26 cellular contexts compared by ENCODE assay signal in genomic region chr18:75429975-75430374, GRCh38. TPM values are rescaled to one million over a fixed set of nuclear protein-coding genes. Genes with fewer than 3 reads are reported as not detected.
DNase-seq lines count a peak whose midpoint lies in the region; ATAC-seq, FAIRE-seq and TF ChIP-seq lines count a peak whose summit lies in the region.
"Had no signal": no experiment of that assay in that cellular context is flagged by ENCODE, and none has a peak within 500 bp of the region (broad histone marks: within the 10 kb centered on the region; RNA-seq: fewer than 3 reads in every experiment).

No MANE protein-coding gene starts in this region.

- no peaks in the 10 kb centered on the region for H3K36me3 Mint-ChIP-seq in stimulated activated memory B cell treated with anti-CD40 and anti-IgM and Interleukin-4, amounts not matched to agents 10 μg/mL and 1 μg/mL and 100 μg/mL, for 72 hours
- H3K36me3 Mint-ChIP-seq in endodermal cell (ENCODE audit: low read depth): no peaks in the 10 kb centered on the region
- H3K36me3 Mint-ChIP-seq: CD14-positive monocyte, T-cell had no signal

- H3K9ac ChIP-seq in HCT116 (ENCODE audit: low read length) (no peak overlapping the region), endodermal cell (ENCODE audit: extremely low read depth, low read length, poor library complexity, severe bottlenecking) (no peak overlapping the region)
- H3K9ac ChIP-seq: SK-N-SH had no signal

- H3K4me1 Mint-ChIP-seq in stimulated activated memory B cell treated with anti-CD40 and anti-IgM and Interleukin-4, amounts not matched to agents 10 μg/mL and 1 μg/mL and 100 μg/mL, for 72 hours: no peaks in the 10 kb centered on the region
- peaks cover 4% of the 10 kb centered on the region for H3K4me1 Mint-ChIP-seq in endodermal cell
- H3K4me1 Mint-ChIP-seq: CD14-positive monocyte, T-cell had no signal

- no peak overlapping the region for H3K27ac Mint-ChIP-seq in stimulated activated memory B cell treated with anti-CD40 and anti-IgM and Interleukin-4, amounts not matched to agents 10 μg/mL and 1 μg/mL and 100 μg/mL, for 72 hours
- no peak overlapping the region for H3K27ac Mint-ChIP-seq in endodermal cell
- H3K27ac Mint-ChIP-seq: CD14-positive monocyte, T-cell had no signal

- H3K4me3 ChIP-seq in HCT116 (replicated peaks in 1 of 2; ENCODE audit: low read depth in 1 of 2, low read length in 2 of 2) (no peak overlapping the region), endodermal cell (ENCODE audit: low read length) (no peak overlapping the region)
- H3K4me3 ChIP-seq: GM12878 had no signal

- H3K27me3 Mint-ChIP-seq in stimulated activated memory B cell treated with anti-CD40 and anti-IgM and Interleukin-4, amounts not matched to agents 10 μg/mL and 1 μg/mL and 100 μg/mL, for 72 hours: peaks cover 25% of the 10 kb centered on the region
- H3K27me3 Mint-ChIP-seq in endodermal cell (ENCODE audit: insufficient read depth): peaks cover 9% of the 10 kb centered on the region

- H3K4me2 ChIP-seq in HCT116 (ENCODE audit: low read length): peak overlapping the region; percentile 13
- H3K4me2 ChIP-seq: SK-N-SH had no signal

- no peaks in the 10 kb centered on the region for H4K20me1 ChIP-seq in HCT116 (ENCODE audit: insufficient read depth)

- H3K9me2 ChIP-seq in HCT116 (ENCODE audit: insufficient read depth): no peaks in the 10 kb centered on the region
- H3K9me2 ChIP-seq: SK-N-SH had no signal

- no peak overlapping the region for H3K27ac ChIP-seq in HCT116 (ENCODE audit: low read depth, low read length)
- H3K27ac ChIP-seq in endodermal cell (ENCODE audit: low read depth, low read length): no peak overlapping the region
- H3K27ac ChIP-seq: HL-60 had no signal

- intact Hi-C loops in HCT116 (cut with micrococcal nuclease): no loop called here

- RAD21 ChIA-PET in HCT116 (lab: Charles Lee; ENCODE audit: low non-redundant PET in 1 of 2, low total read pairs in 2 of 2, uncharacterized antibody in 2 of 2, unreplicated experiment in 2 of 2): no interaction called here

- POLR2A ChIA-PET in HCT116 (lab: Charles Lee): no interaction called here

- no peaks in the 10 kb centered on the region for H3K27me3 ChIP-seq in HCT116 (ENCODE audit: insufficient read depth, low read length)
- no peaks in the 10 kb centered on the region for H3K27me3 ChIP-seq in endodermal cell (ENCODE audit: control insufficient read depth, insufficient read depth, low read length, poor library complexity, severe bottlenecking)

- CTCF ChIA-PET in HCT116 (lab: Charles Lee): no interaction called here

- H3K9me3 ChIP-seq in HCT116 (ENCODE audit: control insufficient read depth in 1 of 2, insufficient read depth in 1 of 2, low read depth in 1 of 2, low read length in 2 of 2) (no peaks in the 10 kb centered on the region), endodermal cell (ENCODE audit: control insufficient read depth, low read length) (no peaks in the 10 kb centered on the region)
- H3K9me3 ChIP-seq: SK-N-SH had no signal

- BruUV-seq in HCT116 (replicated peaks; lab: Mats Ljungman, UMichigan): no TSS peak

- H3K79me2 ChIP-seq in HCT116 (ENCODE audit: insufficient read depth, low read length): no peaks in the 10 kb centered on the region

- no peaks in the 10 kb centered on the region for H3K9me3 Mint-ChIP-seq in stimulated activated memory B cell treated with anti-CD40 and anti-IgM and Interleukin-4, amounts not matched to agents 10 μg/mL and 1 μg/mL and 100 μg/mL, for 72 hours
- H3K9me3 Mint-ChIP-seq in endodermal cell: no peaks in the 10 kb centered on the region
- H3K9me3 Mint-ChIP-seq: T-cell had no signal

- FAIRE-seq in urothelium cell line (lab: Jason Lieb, UNC): no peak
- FAIRE-seq: GM12878, HTR-8/SVneo had no signal

- H3K4me3 Mint-ChIP-seq in stimulated activated memory B cell treated with anti-CD40 and anti-IgM and Interleukin-4, amounts not matched to agents 10 μg/mL and 1 μg/mL and 100 μg/mL, for 72 hours: no peak overlapping the region
- no peak overlapping the region for H3K4me3 Mint-ChIP-seq in endodermal cell
- H3K4me3 Mint-ChIP-seq: CD14-positive monocyte, T-cell had no signal

- TF ChIP-seq RAD21 in HCT116 (IDR thresholded peaks at IDR 0.05; ENCODE audit: low read depth): no peak

- WGBS in endodermal cell (ENCODE audit: insufficient coverage in 1 of 2, insufficient read length in 1 of 2), 2 experiments: 92 to 94% methylated on average over 5 to 9 of the region's 9 CpGs

- no peak for TF ChIP-seq POLR2A in HCT116 (IDR thresholded peaks at IDR 0.05; ENCODE audit: borderline replicate concordance, extremely low read depth, insufficient read depth, insufficient read length)

- peak; percentile 62 for ATAC-seq in HCT116
- no peak for ATAC-seq in stimulated activated memory B cell treated with anti-CD40 and anti-IgM and Interleukin-4, amounts not matched to agents 10 μg/mL and 1 μg/mL and 100 μg/mL, for 72 hours
- ATAC-seq: GM12878, T-cell had no signal

- H3K4me1 ChIP-seq in HCT116 (ENCODE audit: control insufficient read depth in 1 of 2, insufficient read depth in 2 of 2, low read length in 2 of 2): peaks cover 0 to 10% of the 10 kb centered on the region in 2 experiments; a peak in 2 of 4 replicates
- H3K4me1 ChIP-seq in endodermal cell (ENCODE audit: control insufficient read depth, insufficient read depth, low read length): peaks cover 3% of the 10 kb centered on the region

- DNase-seq in HCT116 (ENCODE audit: low read depth, low spot score) (no peak), NCI-H82 treated with DMSO at 0.1 percent for 48 hours (lab: John Stamatoyannopoulos, UW; ENCODE audit: unreplicated experiment) (peak; percentile 50), astrocyte of the hippocampus (ENCODE audit: low read depth, low spot score) (peak; percentile 11), urothelium cell line (ENCODE audit: low spot score) (peak; percentile 12), T-helper 1 cell (no peak), anterior cingulate cortex (lab: John Stamatoyannopoulos, UW) (no peak), endodermal cell (no peak)
- DNase-seq: DMS79 treated with DMSO at 0.1 percent for 48 hours, GF-D8, GOT3, IMR-90, NCI-H1092 treated with DMSO at 0.1 percent for 48 hours, NCI-H2081, NCI-H2171 treated with DMSO at 0.1 percent for 48 hours, NCI-H748 treated with DMSO at 0.1 percent for 48 hours, SHP77 treated with DMSO at 0.1 percent for 48 hours, SK-N-SH, T-cell had no signal

- no peak overlapping the region for H2AFZ ChIP-seq in HCT116 (ENCODE audit: low read depth, low read length, poor library complexity, severe bottlenecking)

- H3K36me3 ChIP-seq in HCT116 (ENCODE audit: control insufficient read depth in 1 of 2, insufficient read depth in 2 of 2, low read length in 2 of 2): no peaks in the 10 kb centered on the region
- H3K36me3 ChIP-seq in endodermal cell (ENCODE audit: control insufficient read depth, insufficient read depth, low read length): no peaks in the 10 kb centered on the region

- TF ChIP-seq CTCF in HCT116 (IDR thresholded peaks at IDR 0.05 in 2 of 3, conservative IDR thresholded peaks at IDR 0.05 in 1 of 3; ENCODE audit: borderline replicate concordance in 1 of 3, insufficient read depth in 1 of 3, low read depth in 2 of 3, low read length in 2 of 3) (no peak), endodermal cell (conservative IDR thresholded peaks at IDR 0.05) (no peak)

TF ChIP-seq in HCT116, 20 proteins besides CTCF, POLR2A, EP300 and RAD21 (continues in another document):
- TF ChIP-seq EGR1 (IDR thresholded peaks at IDR 0.05; ENCODE audit: low read depth) (no peak), SIN3A (IDR thresholded peaks at IDR 0.05; ENCODE audit: low read depth) (no peak), REST (IDR thresholded peaks at IDR 0.05; ENCODE audit: low read depth) (no peak), ELF1 (IDR thresholded peaks at IDR 0.05; ENCODE audit: borderline replicate concordance, low read depth) (no peak), TCF7L2 (IDR thresholded peaks at IDR 0.05; ENCODE audit: borderline replicate concordance, extremely low read depth, insufficient read depth, insufficient read length) (no peak), SRF (IDR thresholded peaks at IDR 0.05; ENCODE audit: low read depth) (no peak), YY1 (IDR thresholded peaks at IDR 0.05; ENCODE audit: extremely low read depth, insufficient replicate concordance, low read depth, low read length) (no peak), MAX (IDR thresholded peaks at IDR 0.05) (no peak)

RNA-seq across cellular contexts. Expression of gene SMIM21, which starts 2.5 kb away (rescaled TPM):
- not detected for total RNA-seq in HCT116 (2021; ENCODE audit: unreplicated experiment)
- not detected in 2 replicates for polyA plus RNA-seq in HCT116 (2012)
- total RNA-seq in endodermal cell: not detected
- not detected for polyA plus RNA-seq in endodermal cell (2013, experiment 1 of 2)
- not detected for polyA plus RNA-seq in endodermal cell (2013, experiment 2 of 2)
- total RNA-seq: GM12878, IMR-90, NCI-H460, RPMI7951, T-cell had no signal
- polyA plus RNA-seq: AG04450, CD14-positive monocyte, GM12878, IMR-90, SK-N-SH had no signal

Comparison
In these comparisons a context has a peak if more than half of its experiments do, and no peak if none do; other contexts are left out.
1. DNase-seq: peak in NCI-H82 treated with DMSO at 0.1 percent for 48 hours (single experiment), astrocyte of the hippocampus (single experiment) and urothelium cell line (single experiment); none in HCT116 (single experiment), T-helper 1 cell (0 of 5), anterior cingulate cortex (0 of 58) and endodermal cell (single experiment).